ENCODE assay signal across 16 cellular contexts in genomic region chr3:13115991-13116390, GRCh38. TPM values are rescaled to one million over a fixed set of nuclear protein-coding genes. Genes with fewer than 3 reads are reported as not detected.
DNase-seq lines count a peak whose midpoint lies in the region; ATAC-seq and TF ChIP-seq lines count a peak whose summit lies in the region.
"Had no signal": no experiment of that assay in that cellular context is flagged by ENCODE, and none has a peak within 500 bp of the region (broad histone marks: within the 10 kb centered on the region; RNA-seq: fewer than 3 reads in every experiment).

No MANE protein-coding gene starts in this region.

- DNase-seq in activated naive CD4-positive, alpha-beta T cell treated with anti-CD3 and anti-CD28 coated beads, Interleukin-2, amount 10 ng/mL, durations not matched to agents 7 days and 5 days: peak; percentile 5
- DNase-seq in activated naive CD4-positive, alpha-beta T cell treated with anti-CD3 and anti-CD28 coated beads for 36 hours: no peak
- DNase-seq in memory B cell (ENCODE audit: low spot score in 2 of 2): no peak
- DNase-seq in NCI-H2107 (lab: John Stamatoyannopoulos, UW): no peak
- no peak for DNase-seq in NCI-H748 treated with DMSO at 0.1 percent for 48 hours (lab: John Stamatoyannopoulos, UW)
- DNase-seq: GF-D8, GOT3, KBM-7, NCI-H1417 treated with DMSO at 0.1 percent for 48 hours, NCI-H2029 treated with DMSO at 0.1 percent for 48 hours, NCI-H82, SHP77 had no signal

- H3K4me3 Mint-ChIP-seq in activated naive CD4-positive, alpha-beta T cell treated with anti-CD3 and anti-CD28 coated beads, Interleukin-2, amount 10 ng/mL, durations not matched to agents 7 days and 5 days: no peak overlapping the region
- H3K4me3 Mint-ChIP-seq in activated naive CD4-positive, alpha-beta T cell treated with anti-CD3 and anti-CD28 coated beads for 36 hours: no peak overlapping the region
- H3K4me3 Mint-ChIP-seq in memory B cell: no peak overlapping the region
- no peak overlapping the region for H3K4me3 Mint-ChIP-seq in stimulated activated memory B cell treated with anti-CD40 and anti-IgM and Interleukin-4, amounts not matched to agents 10 μg/mL and 1 μg/mL and 100 μg/mL, for 72 hours

- H3K4me1 Mint-ChIP-seq in activated naive CD4-positive, alpha-beta T cell treated with anti-CD3 and anti-CD28 coated beads, Interleukin-2, amount 10 ng/mL, durations not matched to agents 7 days and 5 days: peaks cover under 1% of the 10 kb centered on the region
- peaks cover under 1% of the 10 kb centered on the region for H3K4me1 Mint-ChIP-seq in activated naive CD4-positive, alpha-beta T cell treated with anti-CD3 and anti-CD28 coated beads for 36 hours (ENCODE audit: low read depth)
- H3K4me1 Mint-ChIP-seq in memory B cell: peaks cover 30% of the 10 kb centered on the region
- H3K4me1 Mint-ChIP-seq in stimulated activated memory B cell treated with anti-CD40 and anti-IgM and Interleukin-4, amounts not matched to agents 10 μg/mL and 1 μg/mL and 100 μg/mL, for 72 hours: peaks cover 45% of the 10 kb centered on the region

- H3K27me3 Mint-ChIP-seq in activated naive CD4-positive, alpha-beta T cell treated with anti-CD3 and anti-CD28 coated beads, Interleukin-2, amount 10 ng/mL, durations not matched to agents 7 days and 5 days: peaks cover 32% of the 10 kb centered on the region
- no peaks in the 10 kb centered on the region for H3K27me3 Mint-ChIP-seq in activated naive CD4-positive, alpha-beta T cell treated with anti-CD3 and anti-CD28 coated beads for 36 hours (ENCODE audit: low read depth)
- no peaks in the 10 kb centered on the region for H3K27me3 Mint-ChIP-seq in memory B cell
- H3K27me3 Mint-ChIP-seq in stimulated activated memory B cell treated with anti-CD40 and anti-IgM and Interleukin-4, amounts not matched to agents 10 μg/mL and 1 μg/mL and 100 μg/mL, for 72 hours: no peaks in the 10 kb centered on the region

- ATAC-seq in memory B cell (ENCODE audit: low read depth): no peak
- no peak for ATAC-seq in stimulated activated memory B cell treated with anti-CD40 and anti-IgM and Interleukin-4, amounts not matched to agents 10 μg/mL and 1 μg/mL and 100 μg/mL, for 72 hours
- ATAC-seq in HG03354 (IDR thresholded peaks at IDR 0.05; ENCODE audit: poor library complexity, severe bottlenecking, unreplicated experiment): no peak

- intact Hi-C loops in activated naive CD4-positive, alpha-beta T cell treated with anti-CD3 and anti-CD28 coated beads for 36 hours (cut with micrococcal nuclease): no loop called here

- no peak for TF ChIP-seq CTCF in VCaP (conservative IDR thresholded peaks at IDR 0.05)

- no peaks in the 10 kb centered on the region for H3K9me3 Mint-ChIP-seq in activated naive CD4-positive, alpha-beta T cell treated with anti-CD3 and anti-CD28 coated beads, Interleukin-2, amount 10 ng/mL, durations not matched to agents 7 days and 5 days
- H3K9me3 Mint-ChIP-seq in activated naive CD4-positive, alpha-beta T cell treated with anti-CD3 and anti-CD28 coated beads for 36 hours: no peaks in the 10 kb centered on the region
- no peaks in the 10 kb centered on the region for H3K9me3 Mint-ChIP-seq in memory B cell
- no peaks in the 10 kb centered on the region for H3K9me3 Mint-ChIP-seq in stimulated activated memory B cell treated with anti-CD40 and anti-IgM and Interleukin-4, amounts not matched to agents 10 μg/mL and 1 μg/mL and 100 μg/mL, for 72 hours

- H3K27ac Mint-ChIP-seq in activated naive CD4-positive, alpha-beta T cell treated with anti-CD3 and anti-CD28 coated beads, Interleukin-2, amount 10 ng/mL, durations not matched to agents 7 days and 5 days: no peak overlapping the region
- no peak overlapping the region for H3K27ac Mint-ChIP-seq in activated naive CD4-positive, alpha-beta T cell treated with anti-CD3 and anti-CD28 coated beads for 36 hours
- H3K27ac Mint-ChIP-seq in memory B cell: peak overlapping the region; percentile 17
- H3K27ac Mint-ChIP-seq in stimulated activated memory B cell treated with anti-CD40 and anti-IgM and Interleukin-4, amounts not matched to agents 10 μg/mL and 1 μg/mL and 100 μg/mL, for 72 hours: peak overlapping the region; percentile 86

- H3K36me3 Mint-ChIP-seq in activated naive CD4-positive, alpha-beta T cell treated with anti-CD3 and anti-CD28 coated beads, Interleukin-2, amount 10 ng/mL, durations not matched to agents 7 days and 5 days: no peaks in the 10 kb centered on the region
- H3K36me3 Mint-ChIP-seq in activated naive CD4-positive, alpha-beta T cell treated with anti-CD3 and anti-CD28 coated beads for 36 hours (ENCODE audit: low read depth): no peaks in the 10 kb centered on the region
- H3K36me3 Mint-ChIP-seq in memory B cell: no peaks in the 10 kb centered on the region
- H3K36me3 Mint-ChIP-seq in stimulated activated memory B cell treated with anti-CD40 and anti-IgM and Interleukin-4, amounts not matched to agents 10 μg/mL and 1 μg/mL and 100 μg/mL, for 72 hours: no peaks in the 10 kb centered on the region

- CTCF ChIA-PET in activated naive CD4-positive, alpha-beta T cell treated with anti-CD3 and anti-CD28 coated beads, Interleukin-2, amount 10 ng/mL, durations not matched to agents 7 days and 5 days (lab: Charles Lee): interaction anchor here (1.1 kb wide), 1 partner anchor 230 kb away, joined by 3 read pairs; no protein-coding TSS in a partner anchor
- CTCF ChIA-PET in activated naive CD4-positive, alpha-beta T cell treated with anti-CD3 and anti-CD28 coated beads for 36 hours (lab: Charles Lee): no interaction called here

- H3K27ac ChIP-seq in VCaP: peak overlapping the region; percentile 100; the same call in 1 of the 2 replicates
- H3K27ac ChIP-seq: BLaER1 treated with 17β-estradiol and CSF1 and Interleukin-3, amounts not matched to agents 10 nM and 100 nM had no signal

RNA-seq across cellular contexts. Expression of gene IQSEC1, which starts 42.8 kb away (rescaled TPM):
- total RNA-seq in activated naive CD4-positive, alpha-beta T cell treated with anti-CD3 and anti-CD28 coated beads for 36 hours: 10 to 100 TPM; 38.6 to 39.3 TPM

Comparison
In these comparisons a context has a peak if more than half of its experiments do, and no peak if none do; other contexts are left out.
1. H3K27ac Mint-ChIP-seq: peak in memory B cell (single experiment) and stimulated activated memory B cell treated with anti-CD40 and anti-IgM and Interleukin-4, amounts not matched to agents 10 μg/mL and 1 μg/mL and 100 μg/mL, for 72 hours (single experiment); none in activated naive CD4-positive, alpha-beta T cell treated with anti-CD3 and anti-CD28 coated beads, Interleukin-2, amount 10 ng/mL, durations not matched to agents 7 days and 5 days (single experiment) and activated naive CD4-positive, alpha-beta T cell treated with anti-CD3 and anti-CD28 coated beads for 36 hours (single experiment).